ENCODE assay signal across 2 cellular contexts in genomic region chr3:32500880-32501784, GRCh38.
TF ChIP-seq lines count a peak whose summit lies in the region.

No MANE protein-coding gene starts in this region.

TF ChIP-seq in SK-N-SH, 30 proteins besides CTCF, POLR2A, EP300 and RAD21 (continued from another document):
- TF ChIP-seq USF1 (IDR thresholded peaks at IDR 0.05; ENCODE audit: borderline replicate concordance, low read depth) (no peak), EZH2phosphoT487 (IDR thresholded peaks at IDR 0.05; ENCODE audit: borderline replicate concordance, low read depth) (no peak), REST (IDR thresholded peaks at IDR 0.05; ENCODE audit: low read depth, low read length) (no peak), TCF12 (IDR thresholded peaks at IDR 0.05) (no peak)
TF ChIP-seq in SK-N-SH: peak in this region for 0.

TF ChIP-seq in SK-N-SH treated with all-trans-retinoic acid at 6 μM for 48 hours, 23 proteins besides CTCF, POLR2A, EP300 and RAD21 (continued from another document):
- TF ChIP-seq, protein P1, sequence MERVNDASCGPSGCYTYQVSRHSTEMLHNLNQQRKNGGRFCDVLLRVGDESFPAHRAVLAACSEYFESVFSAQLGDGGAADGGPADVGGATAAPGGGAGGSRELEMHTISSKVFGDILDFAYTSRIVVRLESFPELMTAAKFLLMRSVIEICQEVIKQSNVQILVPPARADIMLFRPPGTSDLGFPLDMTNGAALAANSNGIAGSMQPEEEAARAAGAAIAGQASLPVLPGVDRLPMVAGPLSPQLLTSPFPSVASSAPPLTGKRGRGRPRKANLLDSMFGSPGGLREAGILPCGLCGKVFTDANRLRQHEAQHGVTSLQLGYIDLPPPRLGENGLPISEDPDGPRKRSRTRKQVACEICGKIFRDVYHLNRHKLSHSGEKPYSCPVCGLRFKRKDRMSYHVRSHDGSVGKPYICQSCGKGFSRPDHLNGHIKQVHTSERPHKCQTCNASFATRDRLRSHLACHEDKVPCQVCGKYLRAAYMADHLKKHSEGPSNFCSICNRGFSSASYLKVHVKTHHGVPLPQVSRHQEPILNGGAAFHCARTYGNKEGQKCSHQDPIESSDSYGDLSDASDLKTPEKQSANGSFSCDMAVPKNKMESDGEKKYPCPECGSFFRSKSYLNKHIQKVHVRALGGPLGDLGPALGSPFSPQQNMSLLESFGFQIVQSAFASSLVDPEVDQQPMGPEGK (CRISPR knock-in tag; IDR thresholded peaks at IDR 0.05; ENCODE audit: borderline replicate concordance) = no peak
- TF ChIP-seq ZNF8 (CRISPR knock-in tag; IDR thresholded peaks at IDR 0.05) (no peak), ARNTL (CRISPR knock-in tag; IDR thresholded peaks at IDR 0.05; ENCODE audit: borderline replicate concordance, low read depth) (no peak), TOX (CRISPR knock-in tag; IDR thresholded peaks at IDR 0.05; ENCODE audit: borderline replicate concordance) (no peak), CSDC2 (CRISPR knock-in tag; IDR thresholded peaks at IDR 0.05) (no peak)
- TF ChIP-seq, protein P2, sequence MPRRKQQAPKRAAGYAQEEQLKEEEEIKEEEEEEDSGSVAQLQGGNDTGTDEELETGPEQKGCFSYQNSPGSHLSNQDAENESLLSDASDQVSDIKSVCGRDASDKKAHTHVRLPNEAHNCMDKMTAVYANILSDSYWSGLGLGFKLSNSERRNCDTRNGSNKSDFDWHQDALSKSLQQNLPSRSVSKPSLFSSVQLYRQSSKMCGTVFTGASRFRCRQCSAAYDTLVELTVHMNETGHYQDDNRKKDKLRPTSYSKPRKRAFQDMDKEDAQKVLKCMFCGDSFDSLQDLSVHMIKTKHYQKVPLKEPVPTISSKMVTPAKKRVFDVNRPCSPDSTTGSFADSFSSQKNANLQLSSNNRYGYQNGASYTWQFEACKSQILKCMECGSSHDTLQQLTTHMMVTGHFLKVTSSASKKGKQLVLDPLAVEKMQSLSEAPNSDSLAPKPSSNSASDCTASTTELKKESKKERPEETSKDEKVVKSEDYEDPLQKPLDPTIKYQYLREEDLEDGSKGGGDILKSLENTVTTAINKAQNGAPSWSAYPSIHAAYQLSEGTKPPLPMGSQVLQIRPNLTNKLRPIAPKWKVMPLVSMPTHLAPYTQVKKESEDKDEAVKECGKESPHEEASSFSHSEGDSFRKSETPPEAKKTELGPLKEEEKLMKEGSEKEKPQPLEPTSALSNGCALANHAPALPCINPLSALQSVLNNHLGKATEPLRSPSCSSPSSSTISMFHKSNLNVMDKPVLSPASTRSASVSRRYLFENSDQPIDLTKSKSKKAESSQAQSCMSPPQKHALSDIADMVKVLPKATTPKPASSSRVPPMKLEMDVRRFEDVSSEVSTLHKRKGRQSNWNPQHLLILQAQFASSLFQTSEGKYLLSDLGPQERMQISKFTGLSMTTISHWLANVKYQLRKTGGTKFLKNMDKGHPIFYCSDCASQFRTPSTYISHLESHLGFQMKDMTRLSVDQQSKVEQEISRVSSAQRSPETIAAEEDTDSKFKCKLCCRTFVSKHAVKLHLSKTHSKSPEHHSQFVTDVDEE (CRISPR knock-in tag; IDR thresholded peaks at IDR 0.05) = no peak
